31 cellular contexts compared by ENCODE assay signal in the genomic region with DNA sequence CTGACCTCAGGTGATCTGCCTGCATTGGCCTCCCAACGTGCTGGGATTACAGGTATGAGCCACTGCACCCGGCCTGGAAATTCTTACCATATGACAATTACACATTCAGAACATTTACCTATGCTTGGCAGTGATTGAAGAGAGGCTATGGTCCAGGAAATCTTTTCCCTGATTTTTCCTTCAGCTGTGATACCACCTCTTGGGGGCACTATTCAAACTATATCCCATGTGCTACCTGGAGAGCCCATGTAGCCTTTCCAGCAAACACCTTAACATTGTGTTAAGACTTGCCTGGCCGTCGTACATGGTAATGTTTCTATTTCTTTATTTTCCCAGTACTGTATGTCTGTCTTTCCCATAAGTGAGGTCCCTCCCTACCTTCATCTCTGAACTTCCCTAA.
"Had no signal": no experiment of that assay in that cellular context is flagged by ENCODE, and none has a peak within 500 bp of the region (broad histone marks: within the 10 kb centered on the region; RNA-seq: fewer than 3 reads in every experiment).

No MANE protein-coding gene starts in this region.

- H3K4me2 ChIP-seq: smooth muscle cell had no signal

- H3K9me3 Mint-ChIP-seq: activated CD4-positive, alpha-beta memory T cell treated with anti-CD3 and anti-CD28 coated beads, Interleukin-2, amount 10 ng/mL, durations not matched to agents 7 days and 5 days; activated T-cell treated with anti-CD3 and anti-CD28 coated beads, Interleukin-2, amount 50 U/mL, for 24 hours; nephron; stimulated activated naive B cell treated with anti-CD40 and anti-IgM and Interleukin-4, amounts not matched to agents 10 μg/mL and 1 μg/mL and 100 μg/mL, for 72 hours; T-helper 1 cell treated with Interleukin-12 subunit alpha and Interleukin-12 subunit beta and Interleukin-4 antibody, amounts not matched to agents 30 μg/mL and 1 μg/mL, for 36 hours had no signal

- H3K27me3 ChIP-seq: brain microvascular endothelial cell, dorsolateral prefrontal cortex, left lung, pancreas, stomach, thyroid gland, upper lobe of left lung, vagina had no signal

- H3K4me3 ChIP-seq: coronary artery, dorsolateral prefrontal cortex, left lung, lung, pancreas, psoas muscle, smooth muscle cell, stomach, thyroid gland, upper lobe of left lung, vagina had no signal

- H3K4me1 ChIP-seq: left lung, vagina had no signal

- H3K27ac Mint-ChIP-seq: activated CD4-positive, alpha-beta memory T cell treated with anti-CD3 and anti-CD28 coated beads, Interleukin-2, amount 10 ng/mL, durations not matched to agents 7 days and 5 days; activated T-cell treated with anti-CD3 and anti-CD28 coated beads, Interleukin-2, amount 50 U/mL, for 24 hours; nephron; stimulated activated naive B cell treated with anti-CD40 and anti-IgM and Interleukin-4, amounts not matched to agents 10 μg/mL and 1 μg/mL and 100 μg/mL, for 72 hours; T-helper 1 cell treated with Interleukin-12 subunit alpha and Interleukin-12 subunit beta and Interleukin-4 antibody, amounts not matched to agents 30 μg/mL and 1 μg/mL, for 36 hours had no signal

- H3K4me3 Mint-ChIP-seq: activated CD4-positive, alpha-beta memory T cell treated with anti-CD3 and anti-CD28 coated beads, Interleukin-2, amount 10 ng/mL, durations not matched to agents 7 days and 5 days; activated CD4-positive, alpha-beta T cell treated with anti-CD3 and anti-CD28 coated beads, Interleukin-2, amount 10 ng/mL, durations not matched to agents 24 days and 14 days; activated T-cell treated with anti-CD3 and anti-CD28 coated beads, Interleukin-2, amount 50 U/mL, for 24 hours; nephron; stimulated activated naive B cell treated with anti-CD40 and anti-IgM and Interleukin-4, amounts not matched to agents 10 μg/mL and 1 μg/mL and 100 μg/mL, for 72 hours; T-helper 1 cell treated with Interleukin-12 subunit alpha and Interleukin-12 subunit beta and Interleukin-4 antibody, amounts not matched to agents 30 μg/mL and 1 μg/mL, for 36 hours had no signal

- DNase-seq: activated CD4-positive, alpha-beta memory T cell treated with anti-CD3 and anti-CD28 coated beads, Interleukin-2, amount 10 ng/mL, durations not matched to agents 7 days and 5 days; activated CD4-positive, alpha-beta T cell treated with anti-CD3 and anti-CD28 coated beads, Interleukin-2, amount 10 ng/mL, durations not matched to agents 24 days and 14 days; activated CD4-positive, CD25-positive, alpha-beta regulatory T cell treated with anti-CD3 and anti-CD28 coated beads, Interleukin-2, amount 50 U/mL, for 72 hours; activated CD8-positive, alpha-beta memory T cell treated with anti-CD3 and anti-CD28 coated beads, Interleukin-2, amount 50 U/mL, for 48 hours; activated gamma-delta T cell treated with Interleukin-2 at 50 U/mL for 16 hours; activated naive CD4-positive, alpha-beta T cell treated with anti-CD3 and anti-CD28 coated beads, Interleukin-2, amount 50 U/mL, for 16 hours; activated T-cell treated with anti-CD3 and anti-CD28 coated beads, Interleukin-2, amount 50 U/mL, for 24 hours; amniotic stem cell; brain microvascular endothelial cell; dorsolateral prefrontal cortex; effector memory CD4-positive, alpha-beta T cell; head of caudate nucleus; hypothalamus; left lung; mesendoderm; nucleus accumbens; pancreas; psoas muscle; stimulated activated CD4-positive, alpha-beta T cell treated with anti-CD3 and anti-CD28 coated beads, Interleukin-1b, Interleukin-23, amount 100 ng/mL, for 48 hours; stimulated activated naive B cell treated with anti-CD40 and anti-IgM and Interleukin-4, amounts not matched to agents 10 μg/mL and 1 μg/mL and 100 μg/mL, for 72 hours; stomach; T-helper 9 cell; thyroid gland; upper lobe of left lung; WERI-Rb-1 had no signal

- H3K27ac ChIP-seq: brain microvascular endothelial cell, coronary artery, dorsolateral prefrontal cortex, left lung, pancreas, psoas muscle, stomach, thyroid gland, upper lobe of left lung, vagina, WERI-Rb-1 had no signal

- H3K4me1 Mint-ChIP-seq: nephron had no signal

- H3K36me3 ChIP-seq: brain microvascular endothelial cell, left lung, pancreas, thyroid gland, vagina had no signal

- ATAC-seq: left lung; pancreas; psoas muscle; stimulated activated naive B cell treated with anti-CD40 and anti-IgM and Interleukin-4, amounts not matched to agents 10 μg/mL and 1 μg/mL and 100 μg/mL, for 72 hours had no signal

- H3K9me3 ChIP-seq: left lung, pancreas, psoas muscle, stomach, thyroid gland, upper lobe of left lung, vagina had no signal

- H3K27me3 Mint-ChIP-seq: activated CD4-positive, alpha-beta memory T cell treated with anti-CD3 and anti-CD28 coated beads, Interleukin-2, amount 10 ng/mL, durations not matched to agents 7 days and 5 days; activated CD4-positive, alpha-beta T cell treated with anti-CD3 and anti-CD28 coated beads, Interleukin-2, amount 10 ng/mL, durations not matched to agents 24 days and 14 days; activated T-cell treated with anti-CD3 and anti-CD28 coated beads, Interleukin-2, amount 50 U/mL, for 24 hours; stimulated activated naive B cell treated with anti-CD40 and anti-IgM and Interleukin-4, amounts not matched to agents 10 μg/mL and 1 μg/mL and 100 μg/mL, for 72 hours had no signal
